ENCODE assay signal across 20 cellular contexts in genomic region chr14:74550071-74550470, GRCh38. TPM values are rescaled to one million over a fixed set of nuclear protein-coding genes. Genes with fewer than 3 reads are reported as not detected.
DNase-seq lines count a peak whose midpoint lies in the region; ATAC-seq, FAIRE-seq and TF ChIP-seq lines count a peak whose summit lies in the region.
"Had no signal": no experiment of that assay in that cellular context is flagged by ENCODE, and none has a peak within 500 bp of the region (broad histone marks: within the 10 kb centered on the region; RNA-seq: fewer than 3 reads in every experiment).

No MANE protein-coding gene starts in this region.

- H3K4me2 ChIP-seq in keratinocyte (ENCODE audit: control insufficient read depth, extremely low read depth, insufficient read depth, low read depth, low read length), result no peak overlapping the region

- no peak for TF ChIP-seq POLR2A in thyroid gland (IDR thresholded peaks at IDR 0.05)

- peaks cover 2% of the 10 kb centered on the region for H4K20me1 ChIP-seq in keratinocyte (ENCODE audit: control insufficient read depth, extremely low read depth, insufficient read depth, low read length)

- dilution Hi-C loops in keratinocyte (cut with MboI; ENCODE audit: extremely low pct_ligation_motif_present, low sequenced_read_pairs), result no loop called here

- H3K27ac ChIP-seq in C4-2B (peak overlapping the region; percentile 24), VCaP (peak overlapping the region; percentile 44), keratinocyte (ENCODE audit: control insufficient read depth, insufficient read depth, low read length) (no peak overlapping the region), thyroid gland (peak overlapping the region; percentile 86 to 95 (median 93))

- FAIRE-seq in keratinocyte (lab: Jason Lieb, UNC), result no peak
- FAIRE-seq: RCC 7860 had no signal

- peaks cover 61 to 67% of the 10 kb centered on the region in 2 experiments for H3K36me3 ChIP-seq in keratinocyte (ENCODE audit: control insufficient read depth in 2 of 2, extremely low read depth in 1 of 2, insufficient read depth in 2 of 2, low read length in 2 of 2)
- H3K36me3 ChIP-seq in thyroid gland, result no peaks in the 10 kb centered on the region
- H3K36me3 ChIP-seq: BE2C, HAP-1 had no signal

- WGBS in thyroid gland, 2 donors, result 0% methylated on average over 1 of the region's 1 CpG; no CpG with 5 or more reads in 1 of the 2 donors

- ATAC-seq in HG02970 (IDR thresholded peaks at IDR 0.05; ENCODE audit: low FRiP score, unreplicated experiment) (no peak), HG02678 (IDR thresholded peaks at IDR 0.05; ENCODE audit: unreplicated experiment) (no peak)

- H3K9ac ChIP-seq in keratinocyte (ENCODE audit: control insufficient read depth, extremely low read depth, insufficient read depth, low read length), result peak overlapping the region; percentile 9

- no peaks in the 10 kb centered on the region for H3K9me1 ChIP-seq in keratinocyte (ENCODE audit: control insufficient read depth, extremely low read depth, insufficient read depth, low read length)

- H3K9me3 ChIP-seq in keratinocyte (ENCODE audit: control insufficient read depth, low read depth, low read length), result no peaks in the 10 kb centered on the region
- H3K9me3 ChIP-seq in thyroid gland, result no peaks in the 10 kb centered on the region
- H3K9me3 ChIP-seq: BE2C, Caco-2, HAP-1 had no signal

- no peak overlapping the region for H2AFZ ChIP-seq in keratinocyte (ENCODE audit: control insufficient read depth, low read length)

- no peaks in the 10 kb centered on the region for H3K79me2 ChIP-seq in keratinocyte (ENCODE audit: control insufficient read depth, insufficient read depth, low read length)

- TF ChIP-seq CTCF in C4-2B (conservative IDR thresholded peaks at IDR 0.05), result no peak
- TF ChIP-seq CTCF in VCaP (conservative IDR thresholded peaks at IDR 0.05), result no peak
- TF ChIP-seq CTCF in keratinocyte (optimal IDR thresholded peaks at IDR 0.05 in 1 of 3, IDR thresholded peaks at IDR 0.05 in 1 of 3, conservative IDR thresholded peaks at IDR 0.05 in 1 of 3; ENCODE audit: extremely low read depth in 1 of 3, insufficient read depth in 2 of 3, low read length in 3 of 3), result no peak
- no peak for TF ChIP-seq CTCF in thyroid gland (IDR thresholded peaks at IDR 0.05)

- H3K27me3 ChIP-seq in keratinocyte (ENCODE audit: control insufficient read depth, extremely low read depth, insufficient read depth, low read length) (no peaks in the 10 kb centered on the region), thyroid gland (no peaks in the 10 kb centered on the region)
- H3K27me3 ChIP-seq: BE2C had no signal

- intact Hi-C loops in thyroid gland (cut with DNase I), result no loop called here

- DNase-seq in keratinocyte (ENCODE audit: low read depth, low spot score) (no peak), thyroid gland (no peak), SIG-M5 (lab: John Stamatoyannopoulos, UW) (no peak)
- DNase-seq in activated CD8-positive, alpha-beta memory T cell treated with anti-CD3 and anti-CD28 coated beads for 24 hours, result no peak
- DNase-seq: BE2C; CD4-positive, alpha-beta T cell; GDM1; KBM-7; NCI-H1105 treated with DMSO at 0.1 percent for 48 hours; NCI-H1694; NCI-H2081 treated with DMSO at 0.1 percent for 48 hours; NCI-H446 treated with DMSO at 0.1 percent for 48 hours; SHP77 had no signal

- H3K4me1 ChIP-seq in keratinocyte (ENCODE audit: control insufficient read depth, extremely low read depth, insufficient read depth, low read length) (peaks cover 8% of the 10 kb centered on the region), thyroid gland (peaks cover 66 to 73% of the 10 kb centered on the region in 2 donors)
- H3K4me1 ChIP-seq: BE2C, Caco-2, HAP-1 had no signal

- H3K4me3 ChIP-seq in keratinocyte (ENCODE audit: control insufficient read depth in 2 of 3, extremely low read depth in 1 of 3, insufficient read depth in 2 of 3, low read depth in 1 of 3, low read length in 3 of 3), result no peak overlapping the region
- no peak overlapping the region for H3K4me3 ChIP-seq in thyroid gland (replicated peaks in 1 of 3)
- H3K4me3 ChIP-seq: HAP-1 had no signal

RNA-seq across cellular contexts. Expression of gene ISCA2, which starts 56.5 kb away (rescaled TPM):
- polyA plus RNA-seq in keratinocyte, result 23.3 to 33.0 TPM (median 26.6 TPM) in 3 replicates
- 3.1 TPM for polyA plus RNA-seq in keratinocyte (2011; ENCODE audit: low read depth)
- 21.7 and 37.6 TPM in 2 replicates for polyA plus RNA-seq in keratinocyte (2011; cell fraction: cytosol; rRNA removed)
- polyA plus RNA-seq in keratinocyte (2011; cell fraction: nucleus; rRNA removed), result 10.2 and 14.3 TPM in 2 replicates
- polyA plus RNA-seq in keratinocyte (2012; ENCODE audit: low replicate concordance), result 15.6 and 15.8 TPM in 2 replicates
- polyA minus RNA-seq in keratinocyte, result 1.5 to 6.8 TPM (median 4.9 TPM) in 3 replicates
- 14.2 TPM for polyA minus RNA-seq in keratinocyte (2011; cell fraction: cytosol; rRNA and poly(A)+ RNA removed)
- 0.84 and 1.4 TPM in 2 replicates for polyA minus RNA-seq in keratinocyte (2011; cell fraction: nucleus; rRNA and poly(A)+ RNA removed)
- 10 to 100 TPM; 24.6 to 54.9 (median 44.2) TPM for total RNA-seq in thyroid gland

RNA-seq across cellular contexts. Expression of gene NPC2, which starts 57.0 kb away (rescaled TPM):
- 221 to 278 TPM (median 260 TPM) in 3 replicates for polyA plus RNA-seq in keratinocyte
- polyA plus RNA-seq in keratinocyte (2011; ENCODE audit: low read depth), result 1,193 TPM
- 446 and 577 TPM in 2 replicates for polyA plus RNA-seq in keratinocyte (2011; cell fraction: cytosol; rRNA removed)
- polyA plus RNA-seq in keratinocyte (2011; cell fraction: nucleus; rRNA removed), result 314 and 342 TPM in 2 replicates
- polyA plus RNA-seq in keratinocyte (2012; ENCODE audit: low replicate concordance), result 404 and 414 TPM in 2 replicates
- polyA minus RNA-seq in keratinocyte, result 167 to 429 TPM (median 202 TPM) in 3 replicates
- 135 TPM for polyA minus RNA-seq in keratinocyte (2011; cell fraction: cytosol; rRNA and poly(A)+ RNA removed)
- polyA minus RNA-seq in keratinocyte (2011; cell fraction: nucleus; rRNA and poly(A)+ RNA removed), result 72.7 and 94.7 TPM in 2 replicates
- total RNA-seq in thyroid gland, result 1,000 to 10,000 TPM in 1 of 4 donors, 100 to 1,000 TPM in 3; 583 to 1,617 (median 793) TPM
